ENCODE assay signal across 13 cellular contexts in genomic region chr2:147913701-147914480, GRCh38.
DNase-seq lines count a peak whose midpoint lies in the region; ATAC-seq and TF ChIP-seq lines count a peak whose summit lies in the region.
"Had no signal": no experiment of that assay in that cellular context is flagged by ENCODE, and none has a peak within 500 bp of the region (broad histone marks: within the 10 kb centered on the region; RNA-seq: fewer than 3 reads in every experiment).

No MANE protein-coding gene starts in this region.

- TF ChIP-seq CTCF in mesothelial cell of epicardium (IDR thresholded peaks at IDR 0.05; ENCODE audit: unreplicated experiment) = no peak
- no peak for TF ChIP-seq CTCF in lower leg skin (IDR thresholded peaks at IDR 0.05)

- no peak for TF ChIP-seq POLR2A in lower leg skin (IDR thresholded peaks at IDR 0.05)

- no peak overlapping the region for H3K4me3 Mint-ChIP-seq in mesothelial cell of epicardium
- H3K4me3 Mint-ChIP-seq: activated CD4-positive, alpha-beta T cell treated with anti-CD3 and anti-CD28 coated beads, Interleukin-2, amount 10 ng/mL, durations not matched to agents 24 days and 14 days had no signal

- intact Hi-C loops in lower leg skin (cut with DNase I; ENCODE audit: low total_unique reads) = loop anchor here (10.0 kb wide), 1 partner anchor 829 kb away; no protein-coding TSS in a partner anchor

- H3K27me3 Mint-ChIP-seq in mesothelial cell of epicardium (ENCODE audit: low read depth) = no peaks in the 10 kb centered on the region
- H3K27me3 Mint-ChIP-seq: activated CD4-positive, alpha-beta T cell treated with anti-CD3 and anti-CD28 coated beads, Interleukin-2, amount 10 ng/mL, durations not matched to agents 24 days and 14 days had no signal

- peaks cover 35% of the 10 kb centered on the region for H3K4me1 Mint-ChIP-seq in mesothelial cell of epicardium

- DNase-seq in EH (ENCODE audit: low read depth) = peak; percentile 8
- peak; percentile 18 for DNase-seq in NCI-H2029 (lab: John Stamatoyannopoulos, UW)
- peak; percentile 39 for DNase-seq in astrocyte of the hippocampus (ENCODE audit: low read depth, low spot score)
- no peak for DNase-seq in mesothelial cell of epicardium (ENCODE audit: low spot score in 2 of 2, unreplicated experiment in 2 of 2)
- no peak for DNase-seq in lower leg skin (ENCODE audit: low spot score in 2 of 2)
- no peak for DNase-seq in EL
- DNase-seq: activated CD4-positive, alpha-beta T cell treated with anti-CD3 and anti-CD28 coated beads, Interleukin-2, amount 10 ng/mL, durations not matched to agents 24 days and 14 days; foreskin fibroblast; left colon; stimulated activated naive CD4-positive, alpha-beta T cell treated with Interleukin-2 at 50 U/mL for 16 hours; SW 1271 had no signal

- no peak overlapping the region for H3K4me3 ChIP-seq in lower leg skin (ENCODE audit: low read depth, poor library complexity, severe bottlenecking)

- 34 to 39% methylated on average over 3 of the region's 3 CpGs for WGBS in lower leg skin, 2 donors

- peak overlapping the region; percentile 27 for H3K27ac Mint-ChIP-seq in mesothelial cell of epicardium
- H3K27ac Mint-ChIP-seq: activated CD4-positive, alpha-beta T cell treated with anti-CD3 and anti-CD28 coated beads, Interleukin-2, amount 10 ng/mL, durations not matched to agents 24 days and 14 days had no signal

- H3K36me3 Mint-ChIP-seq in mesothelial cell of epicardium = peaks cover 9% of the 10 kb centered on the region

- no peaks in the 10 kb centered on the region for H3K9me3 Mint-ChIP-seq in mesothelial cell of epicardium
- H3K9me3 Mint-ChIP-seq: activated CD4-positive, alpha-beta T cell treated with anti-CD3 and anti-CD28 coated beads, Interleukin-2, amount 10 ng/mL, durations not matched to agents 24 days and 14 days had no signal

- ATAC-seq in HG02884 (IDR thresholded peaks at IDR 0.05; ENCODE audit: unreplicated experiment) (no peak), GM21717 (IDR thresholded peaks at IDR 0.05; ENCODE audit: unreplicated experiment) (no peak)
- ATAC-seq: left colon had no signal

Comparison
In these comparisons a context has a peak if more than half of its experiments do, and no peak if none do; other contexts are left out.
1. DNase-seq: peak in EH (single experiment), NCI-H2029 (single experiment) and astrocyte of the hippocampus (single experiment); none in mesothelial cell of epicardium (0 of 2), lower leg skin (0 of 2) and EL (single experiment).